Comparison of ENCODE assay signal across 18 cellular contexts in the genomic region with DNA sequence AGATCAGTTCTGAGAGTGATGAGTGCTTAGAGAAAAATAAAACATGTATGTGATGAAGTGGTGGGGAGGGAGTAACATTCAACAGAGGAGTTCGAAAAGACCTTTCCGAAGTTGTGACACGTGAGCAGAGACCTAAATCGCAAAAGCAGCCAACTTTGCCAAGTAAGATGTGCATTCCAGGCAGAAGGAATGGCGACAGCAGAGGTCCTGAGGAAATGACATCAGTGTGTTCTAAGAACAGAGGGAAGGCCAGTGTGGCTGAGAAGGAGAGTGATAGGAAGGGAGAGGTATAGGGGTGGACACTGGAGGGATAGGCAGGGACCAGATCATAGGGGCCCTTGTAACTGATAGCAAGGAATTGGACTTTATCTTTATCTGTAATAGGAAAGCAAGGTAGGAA. TPM values are rescaled to one million over a fixed set of nuclear protein-coding genes. Genes with fewer than 3 reads are reported as not detected.
DNase-seq lines count a peak whose midpoint lies in the region; TF ChIP-seq lines count a peak whose summit lies in the region.
"Had no signal": no experiment of that assay in that cellular context is flagged by ENCODE, and none has a peak within 500 bp of the region (broad histone marks: within the 10 kb centered on the region; RNA-seq: fewer than 3 reads in every experiment).

No MANE protein-coding gene starts in this region.

- peaks cover 11% of the 10 kb centered on the region for H3K79me1 ChIP-seq in trophoblast cell (ENCODE audit: low read length)

- H4K20me1 ChIP-seq in GM23248 (ENCODE audit: insufficient read depth): no peaks in the 10 kb centered on the region

- H3K4me1 Mint-ChIP-seq in dendritic cell treated with granulocyte-macrophage colony-stimulating factor and Interleukin-4, amounts not matched to agents 40 ng/mL and 50 ng/mL, for 4 days (ENCODE audit: low read depth): peaks cover 23% of the 10 kb centered on the region

- H4K8ac ChIP-seq in trophoblast cell (ENCODE audit: low read depth, low read length): no peak overlapping the region

- no peaks in the 10 kb centered on the region for H3K36me3 Mint-ChIP-seq in dendritic cell treated with granulocyte-macrophage colony-stimulating factor and Interleukin-4, amounts not matched to agents 40 ng/mL and 50 ng/mL, for 4 days (ENCODE audit: low read depth)

- H3K4me3 ChIP-seq in trophoblast cell (ENCODE audit: low read depth, low read length) (no peak overlapping the region), GM23248 (no peak overlapping the region), Peyer's patch (no peak overlapping the region)
- H3K4me3 ChIP-seq: K562, SK-N-MC had no signal

- no peak overlapping the region for H3K4me3 Mint-ChIP-seq in dendritic cell treated with granulocyte-macrophage colony-stimulating factor and Interleukin-4, amounts not matched to agents 40 ng/mL and 50 ng/mL, for 4 days
- H3K4me3 Mint-ChIP-seq: H9 had no signal

- H3K4me1 ChIP-seq in trophoblast cell (ENCODE audit: control insufficient read depth in 1 of 2, insufficient read depth in 2 of 2, low read length in 2 of 2) (peaks cover 21 to 22% of the 10 kb centered on the region in 2 experiments), GM23248 (ENCODE audit: insufficient read depth) (peaks cover 35% of the 10 kb centered on the region), Peyer's patch (peaks cover 0 to 4% (median 0%) of the 10 kb centered on the region in 4 donors)

- no peak overlapping the region for H3K14ac ChIP-seq in trophoblast cell (ENCODE audit: low read length)

- H2BK120ac ChIP-seq in trophoblast cell (ENCODE audit: insufficient read depth, low read length, poor library complexity): no peak overlapping the region

- in situ Hi-C loops in GM23248 (cut with MboI): no loop called here

- POLR2A ChIA-PET in RWPE1 (lab: Yijun Ruan, JAX; ENCODE audit: low non-redundant PET): interaction anchor here (0.5 to 0.6 kb wide), 2 partner anchors 172 to 223 kb away, joined by 3 read pairs; no protein-coding TSS in a partner anchor

- peaks cover 1% of the 10 kb centered on the region for H3K27me3 Mint-ChIP-seq in dendritic cell treated with granulocyte-macrophage colony-stimulating factor and Interleukin-4, amounts not matched to agents 40 ng/mL and 50 ng/mL, for 4 days

- TF ChIP-seq POLR2A in Peyer's patch (IDR thresholded peaks at IDR 0.05): no peak

- no peak overlapping the region for H4K12ac ChIP-seq in trophoblast cell (ENCODE audit: low read depth, low read length)

- no peak overlapping the region for H3K18ac ChIP-seq in trophoblast cell (ENCODE audit: low read length)

- peak overlapping the region; percentile 2 for H3K27ac Mint-ChIP-seq in dendritic cell treated with granulocyte-macrophage colony-stimulating factor and Interleukin-4, amounts not matched to agents 40 ng/mL and 50 ng/mL, for 4 days
- H3K27ac Mint-ChIP-seq: H9 had no signal

- H3K27ac ChIP-seq in RWPE1 (peak overlapping the region; percentile 97), trophoblast cell (ENCODE audit: low read depth, low read length) (no peak overlapping the region), GM23248 (no peak overlapping the region), Peyer's patch (no peak overlapping the region)
- H3K27ac ChIP-seq: C4-2B, SK-N-MC had no signal

- H3K23ac ChIP-seq in trophoblast cell (ENCODE audit: low read length): no peak overlapping the region

- intact Hi-C loops in dendritic cell treated with granulocyte-macrophage colony-stimulating factor and Interleukin-4, amounts not matched to agents 40 ng/mL and 50 ng/mL, for 4 days (cut with micrococcal nuclease): no loop called here

- DNase-seq in RWPE1 (ENCODE audit: low spot score) (no peak), islet precursor cell (peak; percentile 58), trophoblast cell (peak; percentile 71 to 74), HPDE6-E6E7 (ENCODE audit: extremely low spot score) (no peak), GM23248 (no peak), Peyer's patch (no peak)
- DNase-seq: COR-L47, EL, H9, NCI-H1436 treated with DMSO at 0.1 percent for 48 hours, NCI-H2081, NCI-H510A, NCI-H774, PC-3 had no signal

- H2AFZ ChIP-seq in trophoblast cell (ENCODE audit: insufficient read depth, low read length, poor library complexity): no peak overlapping the region
- no peak overlapping the region for H2AFZ ChIP-seq in GM23248

- no peak overlapping the region for H2BK5ac ChIP-seq in trophoblast cell (ENCODE audit: low read depth, low read length, poor library complexity)

- H3K4me2 ChIP-seq in trophoblast cell (ENCODE audit: low read length) (no peak overlapping the region), GM23248 (ENCODE audit: unreplicated experiment) (no peak overlapping the region)

- no peaks in the 10 kb centered on the region for H3K79me2 ChIP-seq in trophoblast cell (ENCODE audit: control insufficient read depth, insufficient read depth, low read length, poor library complexity)
- no peaks in the 10 kb centered on the region for H3K79me2 ChIP-seq in GM23248 (ENCODE audit: insufficient read depth)

- H3K9ac ChIP-seq in trophoblast cell (ENCODE audit: low read length) (no peak overlapping the region), GM23248 (no peak overlapping the region)

- H3K9me3 ChIP-seq in trophoblast cell (ENCODE audit: insufficient read depth, low read depth, low read length) (no peaks in the 10 kb centered on the region), GM23248 (ENCODE audit: low read depth) (no peaks in the 10 kb centered on the region), Peyer's patch (no peaks in the 10 kb centered on the region)

- peaks cover 23% of the 10 kb centered on the region for H3F3A ChIP-seq in GM23248 (ENCODE audit: insufficient read depth)

- CTCF ChIA-PET in RWPE1 (lab: Yijun Ruan, JAX): interaction anchor here (0.6 kb wide), 1 partner anchor 924 kb away, joined by 3 read pairs; no protein-coding TSS in a partner anchor

- TF ChIP-seq CTCF in RWPE1 (conservative IDR thresholded peaks at IDR 0.05; ENCODE audit: low read depth) (no peak), Peyer's patch (IDR thresholded peaks at IDR 0.05) (no peak)

- no peak overlapping the region for H2AK5ac ChIP-seq in trophoblast cell (ENCODE audit: low read length)

- H2BK12ac ChIP-seq in trophoblast cell (ENCODE audit: low read length): peak overlapping the region; percentile 10

- H3K36me3 ChIP-seq in trophoblast cell (ENCODE audit: control insufficient read depth in 1 of 2, insufficient read depth in 2 of 2, low read length in 2 of 2) (no peaks in the 10 kb centered on the region), GM23248 (ENCODE audit: low read depth) (no peaks in the 10 kb centered on the region), Peyer's patch (no peaks in the 10 kb centered on the region)

- H3K4ac ChIP-seq in trophoblast cell (ENCODE audit: low read depth, low read length): no peak overlapping the region

- no peak overlapping the region for H4K91ac ChIP-seq in trophoblast cell (ENCODE audit: low read depth, low read length)

- H3K27me3 ChIP-seq in trophoblast cell (ENCODE audit: insufficient read depth, low read length) (no peaks in the 10 kb centered on the region), GM23248 (replicated peaks; ENCODE audit: insufficient read depth) (no peaks in the 10 kb centered on the region), Peyer's patch (no peaks in the 10 kb centered on the region)

- no CpG with 5 or more reads among the region's 5 CpGs for WGBS in trophoblast cell (ENCODE audit: extremely low coverage, insufficient coverage, insufficient read length)
- WGBS in GM23248 (ENCODE audit: low coverage in 1 of 2, low lambda C conversion rate in 2 of 2, missing lambda C conversion rate in 2 of 2), 2 experiments: 96 to 98% methylated on average over 5 of the region's 5 CpGs

- H3K9me2 ChIP-seq in GM23248 (ENCODE audit: insufficient read depth): no peaks in the 10 kb centered on the region

- no peaks in the 10 kb centered on the region for H3K9me3 Mint-ChIP-seq in dendritic cell treated with granulocyte-macrophage colony-stimulating factor and Interleukin-4, amounts not matched to agents 40 ng/mL and 50 ng/mL, for 4 days
- H3K9me3 Mint-ChIP-seq: H9 had no signal

RNA-seq across cellular contexts. Expression of gene ADAT2, which starts 51.3 kb away (rescaled TPM):
- polyA plus RNA-seq in trophoblast cell (2013): 1.3 and 1.6 TPM in 2 replicates
- total RNA-seq in GM23248 (2014; rRNA removed; shearing (Covaris generic)): 3.2 and 3.4 TPM in 2 replicates
- polyA plus RNA-seq in GM23248 (2016; fragmentation: Nextera tagmentation; extraction: Ambion mirVana): 3.7 and 4.2 TPM in 2 replicates
- total RNA-seq in Peyer's patch: 10 to 100 TPM in 1 of 4 donors, 1 to 10 TPM in 3; 1.7 to 11.3 (median 6.1) TPM

RNA-seq across cellular contexts. Expression of gene PEX3, which starts 51.4 kb away (rescaled TPM):
- polyA plus RNA-seq in trophoblast cell (2013): 19.4 and 21.5 TPM in 2 replicates
- 15.0 and 20.1 TPM in 2 replicates for total RNA-seq in GM23248 (2014; rRNA removed; shearing (Covaris generic))
- polyA plus RNA-seq in GM23248 (2016; fragmentation: Nextera tagmentation; extraction: Ambion mirVana): 32.8 and 35.0 TPM in 2 replicates
- total RNA-seq in Peyer's patch: 10 to 100 TPM in 3 of 4 donors, 1 to 10 TPM in 1; 4.1 to 16.6 (median 12.7) TPM

Comparison
In these comparisons a context has a peak if more than half of its experiments do, and no peak if none do; other contexts are left out.
1. DNase-seq: peak in islet precursor cell (single experiment) and trophoblast cell (2 of 2); none in RWPE1 (single experiment), HPDE6-E6E7 (single experiment), GM23248 (single experiment) and Peyer's patch (0 of 3).